33 cellular contexts compared by ENCODE assay signal in genomic region chr2:218306184-218306920, GRCh38. TPM values are rescaled to one million over a fixed set of nuclear protein-coding genes. Genes with fewer than 3 reads are reported as not detected.
"Had no signal": no experiment of that assay in that cellular context is flagged by ENCODE, and none has a peak within 500 bp of the region (broad histone marks: within the 10 kb centered on the region; RNA-seq: fewer than 3 reads in every experiment).

No MANE protein-coding gene starts in this region.

- H3K9me3 Mint-ChIP-seq: activated CD4-positive, alpha-beta memory T cell treated with anti-CD3 and anti-CD28 coated beads, Interleukin-2, amount 10 ng/mL, durations not matched to agents 7 days and 5 days; activated T-helper 17 cell treated with anti-CD3 and anti-CD28 coated beads, Interleukin-2, amount 50 U/mL, for 72 hours had no signal

- H3K9ac ChIP-seq: SK-N-SH had no signal

- H3K27me3 ChIP-seq: ascending aorta, body of pancreas, SJCRH30 had no signal

- ATAC-seq: activated CD4-positive, alpha-beta T cell treated with anti-CD3 and anti-CD28 coated beads for 36 hours; activated T-helper 17 cell treated with anti-CD3 and anti-CD28 coated beads, Interleukin-2, amount 50 U/mL, for 72 hours; body of pancreas; Panc1; Right ventricle myocardium inferior had no signal

- H3K4me1 ChIP-seq: ascending aorta had no signal

- H3K9me3 ChIP-seq: ascending aorta, body of pancreas, SJCRH30, SK-N-SH had no signal

- H3K4me3 ChIP-seq: ascending aorta, body of pancreas, SJCRH30 had no signal

- H3K27ac ChIP-seq: body of pancreas, SJCRH30, VCaP had no signal

- H3K27ac Mint-ChIP-seq: activated CD4-positive, alpha-beta memory T cell treated with anti-CD3 and anti-CD28 coated beads, Interleukin-2, amount 10 ng/mL, durations not matched to agents 7 days and 5 days; activated CD4-positive, alpha-beta T cell treated with anti-CD3 and anti-CD28 coated beads for 36 hours; activated T-helper 17 cell treated with anti-CD3 and anti-CD28 coated beads, Interleukin-2, amount 50 U/mL, for 72 hours had no signal

- H3K36me3 ChIP-seq: ascending aorta, SJCRH30 had no signal

- H3K4me2 ChIP-seq: SK-N-SH had no signal

- DNase-seq: activated CD4-positive, alpha-beta memory T cell treated with anti-CD3 and anti-CD28 coated beads, Interleukin-2, amount 10 ng/mL, durations not matched to agents 7 days and 5 days; activated CD4-positive, alpha-beta T cell treated with anti-CD3 and anti-CD28 coated beads for 36 hours; activated CD4-positive, alpha-beta T cell treated with anti-CD3 and anti-CD28 coated beads, Interleukin-2, amount 50 U/mL, for 1 hour; activated gamma-delta T cell; activated naive CD4-positive, alpha-beta T cell treated with anti-CD3 and anti-CD28 coated beads, Interleukin-2, amount 50 U/mL, for 16 hours; activated T-cell treated with anti-CD3 and anti-CD28 coated beads for 4 hours; activated T-cell treated with anti-CD3 and anti-CD28 coated beads, Interleukin-2, amount 50 U/mL, for 48 hours; amniotic stem cell; body of pancreas; IMR-90; KG1; NCI-H1092; NCI-H1417 treated with DMSO at 0.1 percent for 48 hours; NCI-H1694; NCI-H2029; NCI-H2107; NCI-H2171 treated with DMSO at 0.1 percent for 48 hours; NCI-H226; NCI-H526; NCI-H82; OCI-M1; RPMI8226; SJCRH30; SK-N-SH; T-helper 1 cell had no signal

RNA-seq across cellular contexts. Expression of gene GPBAR1, which starts 45.5 kb away (rescaled TPM):
- total RNA-seq: ascending aorta had no signal

RNA-seq across cellular contexts. Expression of gene CATIP, which starts 50.3 kb away (rescaled TPM):
- total RNA-seq: activated CD4-positive, alpha-beta memory T cell treated with anti-CD3 and anti-CD28 coated beads, Interleukin-2, amount 10 ng/mL, durations not matched to agents 7 days and 5 days; activated CD4-positive, alpha-beta T cell treated with anti-CD3 and anti-CD28 coated beads for 36 hours; activated CD8-positive, alpha-beta memory T cell treated with anti-CD3 and anti-CD28 coated beads for 36 hours; activated T-helper 17 cell treated with anti-CD3 and anti-CD28 coated beads, Interleukin-2, amount 50 U/mL, for 72 hours; ascending aorta; IMR-90; MCF 10A; Right ventricle myocardium inferior; SJCRH30; T-helper 2 cell treated with Interferon-gamma antibody and Interleukin-4, amounts not matched to agents 100 ng/mL and 5 ng/mL, for 36 hours had no signal
- polyA plus RNA-seq: IMR-90 had no signal
